1 cellular context compared by ENCODE assay signal in genomic region chr1:10910490-10911273, GRCh38.
A peak's percentile ranks its signal among the peaks of the same experiment; 100 is the strongest.
TF ChIP-seq lines count a peak whose summit lies in the region.

No MANE protein-coding gene starts in this region.

TF ChIP-seq in HepG2, 621 proteins besides CTCF, POLR2A, EP300 and RAD21:
- TF ChIP-seq HIC2 (CRISPR knock-in tag; IDR thresholded peaks at IDR 0.05; ENCODE audit: low read depth) (0 out of 2 replicates have a peak, but pooled peaks have one; percentile 23), PATZ1 (CRISPR knock-in tag; IDR thresholded peaks at IDR 0.05) (0 out of 2 replicates have a peak, but pooled peaks have one; percentile 12), POLR2AphosphoS2 (IDR thresholded peaks at IDR 0.05; ENCODE audit: low read depth, low read length) (no peak), ZSCAN25 (CRISPR knock-in tag; IDR thresholded peaks at IDR 0.05) (peak; percentile 75; the same call in 1 of the 2 replicates), ZNF687 (CRISPR knock-in tag; IDR thresholded peaks at IDR 0.05) (0 out of 2 replicates have a peak, but pooled peaks have one; percentile 1), KLF13 (CRISPR knock-in tag; IDR thresholded peaks at IDR 0.05) (no peak), ZNF674 (CRISPR knock-in tag; IDR thresholded peaks at IDR 0.05; ENCODE audit: low read depth) (no peak), ZNF292 (CRISPR knock-in tag; IDR thresholded peaks at IDR 0.05; ENCODE audit: borderline replicate concordance, low read depth) (peak; percentile 48; the same call in 1 of the 2 replicates), ZNF383 (CRISPR knock-in tag; IDR thresholded peaks at IDR 0.05; ENCODE audit: borderline replicate concordance) (0 out of 2 replicates have a peak, but pooled peaks have one; percentile 37), ZNF225 (CRISPR knock-in tag; IDR thresholded peaks at IDR 0.05) (0 out of 2 replicates have a peak, but pooled peaks have one; percentile 1), ZNF543 (CRISPR knock-in tag; IDR thresholded peaks at IDR 0.05) (0 out of 2 replicates have a peak, but pooled peaks have one; percentile 11), ZBTB14 (CRISPR knock-in tag; IDR thresholded peaks at IDR 0.05) (no peak), KAT2B (IDR thresholded peaks at IDR 0.05; ENCODE audit: borderline replicate concordance, low read depth, low read length) (no peak), ZNF343 (CRISPR knock-in tag; IDR thresholded peaks at IDR 0.05) (0 out of 2 replicates have a peak, but pooled peaks have one; percentile 20), NONO (IDR thresholded peaks at IDR 0.05) (no peak), NONO (CRISPR knock-in tag; conservative IDR thresholded peaks at IDR 0.05) (0 out of 2 replicates have a peak, but pooled peaks have one; percentile 7)
- TF ChIP-seq, protein P1, sequence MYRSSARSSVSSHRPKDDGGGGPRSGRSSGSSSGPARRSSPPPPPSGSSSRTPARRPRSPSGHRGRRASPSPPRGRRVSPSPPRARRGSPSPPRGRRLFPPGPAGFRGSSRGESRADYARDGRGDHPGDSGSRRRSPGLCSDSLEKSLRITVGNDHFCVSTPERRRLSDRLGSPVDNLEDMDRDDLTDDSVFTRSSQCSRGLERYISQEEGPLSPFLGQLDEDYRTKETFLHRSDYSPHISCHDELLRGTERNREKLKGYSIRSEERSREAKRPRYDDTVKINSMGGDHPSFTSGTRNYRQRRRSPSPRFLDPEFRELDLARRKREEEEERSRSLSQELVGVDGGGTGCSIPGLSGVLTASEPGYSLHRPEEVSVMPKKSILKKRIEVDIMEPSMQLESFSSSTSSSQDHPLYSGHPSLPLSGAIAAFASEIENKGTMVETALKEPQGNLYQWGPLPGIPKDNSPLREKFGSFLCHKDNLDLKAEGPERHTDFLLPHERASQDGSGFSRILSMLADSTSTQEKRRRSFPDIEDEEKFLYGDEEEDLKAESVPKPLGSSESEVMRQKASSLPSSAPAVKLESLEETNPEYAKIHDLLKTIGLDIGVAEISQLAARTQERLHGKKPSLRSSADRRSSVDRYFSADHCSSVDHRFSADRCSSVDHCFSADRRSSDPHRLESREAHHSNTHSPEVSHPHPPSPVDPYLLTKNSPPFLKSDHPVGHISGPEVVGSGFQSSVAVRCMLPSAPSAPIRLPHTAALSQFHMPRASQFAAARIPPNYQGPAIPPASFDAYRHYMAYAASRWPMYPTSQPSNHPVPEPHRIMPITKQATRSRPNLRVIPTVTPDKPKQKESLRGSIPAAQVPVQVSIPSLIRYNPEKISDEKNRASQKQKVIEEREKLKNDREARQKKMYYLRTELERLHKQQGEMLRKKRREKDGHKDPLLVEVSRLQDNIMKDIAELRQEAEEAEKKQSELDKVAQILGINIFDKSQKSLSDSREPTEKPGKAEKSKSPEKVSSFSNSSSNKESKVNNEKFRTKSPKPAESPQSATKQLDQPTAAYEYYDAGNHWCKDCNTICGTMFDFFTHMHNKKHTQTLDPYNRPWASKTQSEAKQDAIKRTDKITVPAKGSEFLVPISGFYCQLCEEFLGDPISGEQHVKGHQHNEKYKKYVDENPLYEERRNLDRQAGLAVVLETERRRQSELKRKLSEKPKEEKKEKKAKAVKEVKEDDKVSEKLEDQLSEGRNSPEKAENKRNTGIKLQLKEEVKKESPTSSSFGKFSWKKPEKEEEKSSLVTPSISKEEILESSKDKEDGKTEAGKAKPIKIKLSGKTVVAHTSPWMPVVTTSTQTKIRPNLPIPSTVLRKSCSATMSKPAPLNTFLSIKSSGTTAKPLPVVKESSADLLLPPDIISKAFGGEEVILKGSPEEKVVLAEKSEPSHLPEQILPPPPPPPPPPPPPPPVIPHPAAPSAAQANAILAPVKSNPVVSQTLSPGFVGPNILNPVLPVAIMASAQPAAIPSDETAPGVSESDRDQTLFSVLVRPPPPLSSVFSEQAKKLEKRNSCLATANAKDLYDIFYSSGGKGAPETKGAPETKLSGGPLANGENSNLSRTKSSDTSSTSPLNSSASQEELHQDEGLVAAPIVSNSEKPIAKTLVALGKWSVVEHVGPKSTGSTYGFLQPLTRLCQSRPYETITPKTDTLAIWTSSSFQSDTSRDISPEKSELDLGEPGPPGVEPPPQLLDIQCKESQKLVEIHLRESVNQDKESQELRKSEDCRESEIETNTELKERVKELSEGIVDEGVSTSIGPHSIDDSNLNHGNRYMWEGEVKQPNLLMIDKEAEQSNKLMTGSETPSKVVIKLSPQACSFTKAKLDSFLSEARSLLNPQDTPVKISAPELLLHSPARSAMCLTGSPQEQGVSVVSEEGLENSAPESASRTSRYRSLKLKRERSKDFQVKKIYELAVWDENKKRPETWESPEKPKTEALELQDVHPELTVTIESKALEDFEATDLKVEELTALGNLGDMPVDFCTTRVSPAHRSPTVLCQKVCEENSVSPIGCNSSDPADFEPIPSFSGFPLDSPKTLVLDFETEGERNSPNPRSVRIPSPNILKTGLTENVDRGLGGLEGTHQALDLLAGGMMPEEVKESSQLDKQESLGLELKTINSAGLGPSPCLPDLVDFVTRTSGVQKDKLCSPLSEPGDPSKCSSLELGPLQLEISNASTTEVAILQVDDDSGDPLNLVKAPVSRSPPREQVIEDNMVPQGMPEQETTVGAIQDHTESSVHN (CRISPR knock-in tag; IDR thresholded peaks at IDR 0.05) = 0 out of 2 replicates have a peak, but pooled peaks have one; percentile 13
- TF ChIP-seq, protein P2, sequence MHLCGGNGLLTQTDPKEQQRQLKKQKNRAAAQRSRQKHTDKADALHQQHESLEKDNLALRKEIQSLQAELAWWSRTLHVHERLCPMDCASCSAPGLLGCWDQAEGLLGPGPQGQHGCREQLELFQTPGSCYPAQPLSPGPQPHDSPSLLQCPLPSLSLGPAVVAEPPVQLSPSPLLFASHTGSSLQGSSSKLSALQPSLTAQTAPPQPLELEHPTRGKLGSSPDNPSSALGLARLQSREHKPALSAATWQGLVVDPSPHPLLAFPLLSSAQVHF (CRISPR knock-in tag; IDR thresholded peaks at IDR 0.05) = no peak
